Comparison of ENCODE assay signal across 10 cellular contexts in the genomic region with DNA sequence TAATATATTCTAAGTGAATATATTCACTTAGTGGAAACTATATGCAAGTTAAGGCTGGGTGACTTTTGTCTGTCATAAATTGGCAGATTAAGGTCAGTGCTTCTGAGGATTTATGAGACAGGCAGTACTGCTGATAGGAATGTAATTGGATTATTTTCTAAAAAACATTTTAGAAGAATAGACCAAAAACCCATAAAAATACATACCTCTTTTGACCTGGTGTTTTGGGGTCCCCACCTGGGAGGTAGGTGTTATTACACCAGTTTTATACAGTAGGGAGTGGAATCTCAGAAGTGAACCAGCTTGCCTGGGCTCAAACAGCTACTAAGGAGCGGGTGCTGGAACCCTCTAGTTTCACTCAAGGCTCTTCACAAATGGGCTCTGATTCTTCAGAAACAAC. TPM values are rescaled to one million over a fixed set of nuclear protein-coding genes. Genes with fewer than 3 reads are reported as not detected.
DNase-seq lines count a peak whose midpoint lies in the region; ATAC-seq, FAIRE-seq and TF ChIP-seq lines count a peak whose summit lies in the region.
"Had no signal": no experiment of that assay in that cellular context is flagged by ENCODE, and none has a peak within 500 bp of the region (broad histone marks: within the 10 kb centered on the region; RNA-seq: fewer than 3 reads in every experiment).

No MANE protein-coding gene starts in this region.

- peak; percentile 55 for TF ChIP-seq CTCF in HepG2 (CRISPR knock-in tag; IDR thresholded peaks at IDR 0.05)

- H2AFZ ChIP-seq in HepG2 (ENCODE audit: low read length) (no peak overlapping the region), GM23248 (no peak overlapping the region)
- H2AFZ ChIP-seq: parathyroid adenoma had no signal

- no peak overlapping the region for H3K4me3 Mint-ChIP-seq in T-cell
- H3K4me3 Mint-ChIP-seq: stimulated activated memory B cell treated with anti-CD40 and anti-IgM and Interleukin-4, amounts not matched to agents 10 μg/mL and 1 μg/mL and 100 μg/mL, for 72 hours had no signal

- ATAC-seq in GM21825 (IDR thresholded peaks at IDR 0.05; ENCODE audit: unreplicated experiment), result peak; percentile 58
- peak; percentile 48 to 80 (median 73) for ATAC-seq in T-cell (replicated peaks in 1 of 4)
- peak; percentile 85 for ATAC-seq in HepG2
- no peak for ATAC-seq in GM19328 (IDR thresholded peaks at IDR 0.05; ENCODE audit: unreplicated experiment)
- ATAC-seq: stimulated activated memory B cell treated with anti-CD40 and anti-IgM and Interleukin-4, amounts not matched to agents 10 μg/mL and 1 μg/mL and 100 μg/mL, for 72 hours had no signal

- intact Hi-C loops in HepG2 (cut with micrococcal nuclease; ENCODE audit: unreplicated experiment), result loop anchor here (5.0 kb wide), 2 partner anchors 73 to 98 kb away; a partner anchor contains a TSS

- no peaks in the 10 kb centered on the region for H3K9me2 ChIP-seq in GM23248 (ENCODE audit: insufficient read depth)

- CTCF ChIA-PET in T-cell (lab: Charles Lee), result interaction anchor here (0.7 to 2.2 kb wide), 4 partner anchors 14 to 937 kb away, joined by 3 to 7 read pairs (median 3); a partner anchor contains a TSS
- CTCF ChIA-PET in HepG2 (lab: Yijun Ruan, JAX; ENCODE audit: low intra/inter-chr PET ratio, low total read pairs), result interaction anchor here (0.8 to 1.5 kb wide), 2 partner anchors 48 to 96 kb away, joined by 3 to 5 read pairs; no protein-coding TSS in a partner anchor

- FAIRE-seq in HepG2 (lab: Jason Lieb, UNC), result no peak

- POLR2A ChIA-PET in T-cell (lab: Charles Lee) (no interaction called here), HepG2 (lab: Yijun Ruan, JAX) (interaction anchor here (1.8 kb wide), 1 partner anchor 72 kb away, joined by 5 read pairs; a partner anchor contains a TSS)

- H3K4me1 Mint-ChIP-seq in T-cell, result no peaks in the 10 kb centered on the region
- H3K4me1 Mint-ChIP-seq: stimulated activated memory B cell treated with anti-CD40 and anti-IgM and Interleukin-4, amounts not matched to agents 10 μg/mL and 1 μg/mL and 100 μg/mL, for 72 hours had no signal

- TF ChIP-seq POLR2A in HepG2 (IDR thresholded peaks at IDR 0.05; ENCODE audit: insufficient read depth in 1 of 2, low read depth in 2 of 2, low read length in 2 of 2), result no peak

- H3K4me3 ChIP-seq in HepG2 (replicated peaks in 1 of 3; ENCODE audit: insufficient read depth in 1 of 3, low read depth in 2 of 3, low read length in 3 of 3) (no peak overlapping the region), GM23248 (no peak overlapping the region)

- H3K36me3 Mint-ChIP-seq in T-cell, result peaks cover 38% of the 10 kb centered on the region

- H3K27me3 Mint-ChIP-seq in T-cell, result no peaks in the 10 kb centered on the region
- H3K27me3 Mint-ChIP-seq: stimulated activated memory B cell treated with anti-CD40 and anti-IgM and Interleukin-4, amounts not matched to agents 10 μg/mL and 1 μg/mL and 100 μg/mL, for 72 hours had no signal

- no peak overlapping the region for H3K27ac Mint-ChIP-seq in T-cell
- H3K27ac Mint-ChIP-seq: stimulated activated memory B cell treated with anti-CD40 and anti-IgM and Interleukin-4, amounts not matched to agents 10 μg/mL and 1 μg/mL and 100 μg/mL, for 72 hours had no signal

- DNase-seq in DMS 273 (lab: John Stamatoyannopoulos, UW; ENCODE audit: unreplicated experiment) (peak; percentile 19), DMS 273 treated with DMSO at 0.1 percent for 48 hours (lab: John Stamatoyannopoulos, UW) (no peak), T-cell (peak in 10 of 34 experiments; percentile 5 to 26 (median 13)), HepG2 (ENCODE audit: low spot score) (peak; percentile 25), putamen (ENCODE audit: low spot score) (no peak), GM23248 (no peak)

- no peaks in the 10 kb centered on the region for H3K79me2 ChIP-seq in HepG2 (ENCODE audit: insufficient read depth, low read length)
- peaks cover 22% of the 10 kb centered on the region; the same call in 1 of the 2 replicates for H3K79me2 ChIP-seq in GM23248 (ENCODE audit: insufficient read depth)
- H3K79me2 ChIP-seq: parathyroid adenoma had no signal

- BruUV-seq in HepG2 (replicated peaks; lab: Mats Ljungman, UMichigan), result no TSS peak

- no peaks in the 10 kb centered on the region for H3K9me3 Mint-ChIP-seq in T-cell
- H3K9me3 Mint-ChIP-seq: stimulated activated memory B cell treated with anti-CD40 and anti-IgM and Interleukin-4, amounts not matched to agents 10 μg/mL and 1 μg/mL and 100 μg/mL, for 72 hours had no signal

- H4K20me1 ChIP-seq in HepG2 (ENCODE audit: insufficient read depth, low read length) (no peaks in the 10 kb centered on the region), GM23248 (ENCODE audit: insufficient read depth) (no peaks in the 10 kb centered on the region)

- H3K27me3 ChIP-seq in HepG2 (ENCODE audit: control insufficient read depth in 1 of 2, insufficient read depth in 2 of 2, low read length in 2 of 2) (no peaks in the 10 kb centered on the region; a peak in 1 of 5 replicates), GM23248 (replicated peaks; ENCODE audit: insufficient read depth) (no peaks in the 10 kb centered on the region)

- TF ChIP-seq EP300 in HepG2 (IDR thresholded peaks at IDR 0.05; ENCODE audit: low read depth in 2 of 2, low read length in 2 of 2) (no peak), HepG2 (CRISPR knock-in tag; IDR thresholded peaks at IDR 0.05; ENCODE audit: borderline replicate concordance) (no peak)

- in situ Hi-C loops in HepG2 (cut with HindIII; ENCODE audit: extremely low pct_ligation_motif_present, low pct_unique_long_range_greater_than_20kb), result no loop called here
- in situ Hi-C loops in GM23248 (cut with MboI), result no loop called here

- H3K9me3 ChIP-seq in HepG2 (ENCODE audit: low read length), result no peaks in the 10 kb centered on the region
- no peaks in the 10 kb centered on the region for H3K9me3 ChIP-seq in GM23248 (ENCODE audit: low read depth)

- H3K4me1 ChIP-seq in HepG2 (ENCODE audit: insufficient read depth, low read length) (no peaks in the 10 kb centered on the region), GM23248 (ENCODE audit: insufficient read depth) (no peaks in the 10 kb centered on the region)
- H3K4me1 ChIP-seq: parathyroid adenoma had no signal

- H3F3A ChIP-seq in GM23248 (ENCODE audit: insufficient read depth), result peaks cover 3% of the 10 kb centered on the region; the same call in 1 of the 2 replicates

- no peak overlapping the region for H3K27ac ChIP-seq in HepG2 (ENCODE audit: extremely low read length, insufficient read depth, low read length)
- H3K27ac ChIP-seq in GM23248, result no peak overlapping the region
- H3K27ac ChIP-seq: parathyroid adenoma had no signal

- WGBS in HepG2 (ENCODE audit: low lambda C conversion rate), result 100% methylated on average over 1 of the region's 1 CpG
- 100% methylated on average over 1 of the region's 1 CpG for WGBS in GM23248 (ENCODE audit: low coverage in 1 of 2, low lambda C conversion rate in 2 of 2, missing lambda C conversion rate in 2 of 2), 2 experiments

- H3K9ac ChIP-seq in HepG2 (ENCODE audit: insufficient read depth, low read depth, low read length) (no peak overlapping the region), GM23248 (no peak overlapping the region)
- H3K9ac ChIP-seq: parathyroid adenoma had no signal

- peak; percentile 49 for TF ChIP-seq RAD21 in HepG2 (CRISPR knock-in tag; IDR thresholded peaks at IDR 0.05)

- H3K4me2 ChIP-seq in HepG2 (ENCODE audit: low read depth, low read length) (no peak overlapping the region), GM23248 (ENCODE audit: unreplicated experiment) (no peak overlapping the region)

- H3K36me3 ChIP-seq in HepG2 (replicated peaks in 1 of 2; ENCODE audit: control insufficient read depth in 1 of 2, insufficient read depth in 2 of 2, low read length in 2 of 2), result peaks cover 7 to 47% of the 10 kb centered on the region in 2 experiments; a peak in 4 of 5 replicates
- peaks cover 49% of the 10 kb centered on the region for H3K36me3 ChIP-seq in GM23248 (ENCODE audit: low read depth)

TF ChIP-seq in HepG2, 621 proteins besides CTCF, POLR2A, EP300 and RAD21:
- TF ChIP-seq CREM (IDR thresholded peaks at IDR 0.05) (no peak), CREM (CRISPR knock-in tag; IDR thresholded peaks at IDR 0.05) (no peak), STAG1 (CRISPR knock-in tag; IDR thresholded peaks at IDR 0.05) (peak; percentile 71), ZNF264 (CRISPR knock-in tag; IDR thresholded peaks at IDR 0.05) (no peak)

RNA-seq across cellular contexts. Expression of a gene that starts 25.3 kb away (rescaled TPM):
- total RNA-seq in T-cell (10 to 100 TPM; 40.0 to 47.0 (median 42.3) TPM), HepG2 (2016; rRNA removed; fragmentation: Illumina TruSeq; extraction: Trizol) (47.5 and 47.8 TPM in 2 replicates)
- 17.3 and 20.1 TPM in 2 replicates for total RNA-seq in HepG2 (2016; cell fraction: cytosol; rRNA removed; fragmentation: Illumina TruSeq; extraction: Trizol; ENCODE audit: low read depth)
- 44.5 and 51.8 TPM in 2 replicates for total RNA-seq in HepG2 (2016; cell fraction: insoluble cytoplasmic fraction; rRNA removed; fragmentation: Illumina TruSeq; extraction: Trizol)
- total RNA-seq in HepG2 (2016; cell fraction: membrane; rRNA removed; fragmentation: Illumina TruSeq; extraction: Trizol), result 19.7 and 24.1 TPM in 2 replicates
- 55.8 and 65.6 TPM in 2 replicates for total RNA-seq in HepG2 (2016; cell fraction: nucleus; rRNA removed; fragmentation: Illumina TruSeq; extraction: Trizol)
- polyA plus RNA-seq in HepG2 (2011; rRNA removed) (32.8 and 37.8 TPM in 2 replicates), GM23248 (2016; fragmentation: Nextera tagmentation; extraction: Ambion mirVana) (16.6 and 19.3 TPM in 2 replicates)
- 20.8 and 21.9 TPM in 2 replicates for polyA plus RNA-seq in HepG2 (2011; cell fraction: cytosol; rRNA removed)
- 65.3 and 69.9 TPM in 2 replicates for polyA plus RNA-seq in HepG2 (2011; cell fraction: nucleus; rRNA removed)
- 20.1 and 22.7 TPM in 2 replicates for polyA plus RNA-seq in HepG2 (2012)
- 15.4 and 15.5 TPM in 2 replicates for polyA plus RNA-seq in HepG2 (2016; cell fraction: cytosol; fragmentation: Illumina TruSeq; extraction: Trizol; ENCODE audit: low read depth)
- 33.1 and 38.8 TPM in 2 replicates for polyA plus RNA-seq in HepG2 (2016; cell fraction: insoluble cytoplasmic fraction; fragmentation: Illumina TruSeq; extraction: Trizol; ENCODE audit: low read depth)
- polyA plus RNA-seq in HepG2 (2016; cell fraction: membrane; fragmentation: Illumina TruSeq; extraction: Trizol; ENCODE audit: low read depth), result 11.9 and 12.6 TPM in 2 replicates
- polyA plus RNA-seq in HepG2 (2016; cell fraction: nucleus; fragmentation: Illumina TruSeq; extraction: Trizol; ENCODE audit: insufficient read depth, low read depth), result 54.6 and 64.4 TPM in 2 replicates
- 9.0 and 51.6 TPM in 2 replicates for polyA minus RNA-seq in HepG2 (2011; rRNA and poly(A)+ RNA removed; ENCODE audit: low replicate concordance)
- 18.4 and 20.6 TPM in 2 replicates for polyA minus RNA-seq in HepG2 (2011; cell fraction: cytosol; rRNA and poly(A)+ RNA removed)
- 168 and 170 TPM in 2 replicates for polyA minus RNA-seq in HepG2 (2011; cell fraction: nucleus; rRNA and poly(A)+ RNA removed)
- total RNA-seq in GM23248 (2014; rRNA removed; shearing (Covaris generic)), result 17.9 and 26.7 TPM in 2 replicates

Comparison
In these comparisons a context has a peak if more than half of its experiments do, and no peak if none do; other contexts are left out.
1. DNase-seq: peak in DMS 273 (single experiment) and HepG2 (single experiment); none in DMS 273 treated with DMSO at 0.1 percent for 48 hours (single experiment), putamen (single experiment) and GM23248 (single experiment).